ENCODE assay signal across 18 cellular contexts in the genomic region with DNA sequence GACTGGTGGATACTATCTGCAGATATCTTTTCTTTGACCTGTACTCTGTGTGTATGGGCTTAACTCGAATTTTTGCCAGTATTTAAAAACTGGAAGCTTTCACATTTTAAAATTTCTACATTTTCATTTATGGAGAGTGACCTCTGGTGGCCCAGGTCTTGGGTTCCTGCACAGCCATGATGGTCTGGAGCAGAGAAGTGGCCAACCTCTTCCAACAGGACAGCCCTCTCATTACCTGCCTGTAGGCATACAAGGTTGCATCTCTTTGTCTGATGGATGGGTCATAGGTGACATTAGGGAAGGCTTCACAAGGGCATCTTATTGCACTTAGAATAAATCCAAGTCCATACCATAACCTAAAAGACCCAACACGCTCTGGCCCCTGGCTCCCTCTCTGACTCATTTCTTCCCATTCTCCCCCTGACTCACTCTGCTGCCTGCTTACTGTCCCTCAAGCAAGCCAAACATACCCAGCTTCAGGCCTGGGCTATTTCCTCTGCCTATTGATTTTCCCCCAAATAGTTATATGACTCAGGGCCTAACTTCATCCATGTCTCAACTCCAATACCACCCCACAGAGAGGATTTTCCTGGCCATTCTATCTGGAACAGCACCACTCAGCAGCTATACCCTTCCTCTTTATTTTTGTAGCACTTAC.
A peak's percentile ranks its signal among the peaks of the same experiment; 100 is the strongest.
DNase-seq lines count a peak whose midpoint lies in the region; TF ChIP-seq lines count a peak whose summit lies in the region.
"Had no signal": no experiment of that assay in that cellular context is flagged by ENCODE, and none has a peak within 500 bp of the region (broad histone marks: within the 10 kb centered on the region; RNA-seq: fewer than 3 reads in every experiment).

No MANE protein-coding gene starts in this region.

- no peaks in the 10 kb centered on the region for H3K9me3 ChIP-seq in Loucy (ENCODE audit: insufficient read depth, low read depth, low read length)
- no peaks in the 10 kb centered on the region for H3K9me3 ChIP-seq in mesodermal cell (ENCODE audit: control insufficient read depth, low read length)
- no peaks in the 10 kb centered on the region for H3K9me3 ChIP-seq in ascending aorta
- no peaks in the 10 kb centered on the region for H3K9me3 ChIP-seq in ovary
- H3K9me3 ChIP-seq: Caco-2, esophagus squamous epithelium had no signal

- H3K9me2 ChIP-seq in Loucy (replicated peaks; ENCODE audit: low read depth, low read length), result no peaks in the 10 kb centered on the region

- H3K4me3 ChIP-seq in Loucy (ENCODE audit: low read length, poor library complexity, severe bottlenecking) (no peak overlapping the region), mesodermal cell (ENCODE audit: extremely low read depth, insufficient read depth, low read length, poor library complexity, severe bottlenecking) (no peak overlapping the region), ascending aorta (no peak overlapping the region), ovary (no peak overlapping the region)
- H3K4me3 ChIP-seq: esophagus squamous epithelium had no signal

- 75 to 76% methylated on average over 1 of the region's 2 CpGs for WGBS in mesodermal cell (ENCODE audit: insufficient coverage in 2 of 2), 2 experiments
- 76 to 80% (median 77%) methylated on average over 2 of the region's 2 CpGs for WGBS in ovary, 3 donors

- no peak for TF ChIP-seq EP300 in ovary (IDR thresholded peaks at IDR 0.05)

- no peak overlapping the region for H3K4me3 Mint-ChIP-seq in chondrocyte (ENCODE audit: unreplicated experiment)
- H3K4me3 Mint-ChIP-seq: activated naive CD8-positive, alpha-beta T cell treated with anti-CD3 and anti-CD28 coated beads, Interleukin-2, amount 50 U/mL, for 24 hours; H9 had no signal

- no peaks in the 10 kb centered on the region for H3K36me3 Mint-ChIP-seq in chondrocyte (ENCODE audit: low read depth)

- H3K27me3 Mint-ChIP-seq in chondrocyte (ENCODE audit: low read depth), result peaks cover 21% of the 10 kb centered on the region

- H3K27ac Mint-ChIP-seq in chondrocyte (ENCODE audit: unreplicated experiment), result no peak overlapping the region
- H3K27ac Mint-ChIP-seq: activated naive CD8-positive, alpha-beta T cell treated with anti-CD3 and anti-CD28 coated beads, Interleukin-2, amount 50 U/mL, for 24 hours; H9; progenitor cell of endocrine pancreas had no signal

- no peak overlapping the region for H3K9ac ChIP-seq in Loucy (ENCODE audit: low read depth, low read length, poor library complexity, severe bottlenecking)

- no peak for TF ChIP-seq POLR2A in ovary (IDR thresholded peaks at IDR 0.05)

- H3K4me2 ChIP-seq in Loucy (ENCODE audit: low read depth, low read length, poor library complexity, severe bottlenecking), result no peak overlapping the region

- H3F3A ChIP-seq in Loucy (ENCODE audit: low read depth), result no peaks in the 10 kb centered on the region

- H3K27me3 ChIP-seq in Loucy (ENCODE audit: insufficient read depth, low read length, poor library complexity, severe bottlenecking), result no peaks in the 10 kb centered on the region
- no peaks in the 10 kb centered on the region for H3K27me3 ChIP-seq in ascending aorta
- H3K27me3 ChIP-seq in ovary, result no peaks in the 10 kb centered on the region

- H3K27ac ChIP-seq in mesodermal cell (ENCODE audit: low read depth, low read length, severe bottlenecking) (peak overlapping the region; percentile 57), ascending aorta (no peak overlapping the region), ovary (no peak overlapping the region)
- H3K27ac ChIP-seq: esophagus squamous epithelium had no signal

- H4K20me1 ChIP-seq in Loucy (ENCODE audit: insufficient read depth, low read length, poor library complexity, severe bottlenecking), result no peaks in the 10 kb centered on the region

- H3K36me3 ChIP-seq in Loucy (ENCODE audit: insufficient read depth, low read length), result no peaks in the 10 kb centered on the region
- H3K36me3 ChIP-seq in mesodermal cell (ENCODE audit: control insufficient read depth, insufficient read depth, low read length), result no peaks in the 10 kb centered on the region
- no peaks in the 10 kb centered on the region for H3K36me3 ChIP-seq in ascending aorta
- H3K36me3 ChIP-seq in ovary, result no peaks in the 10 kb centered on the region
- H3K36me3 ChIP-seq: esophagus squamous epithelium had no signal

- DNase-seq in GM10266 (ENCODE audit: extremely low spot score) (no peak), chondrocyte (ENCODE audit: low spot score) (no peak), ascending aorta (ENCODE audit: low spot score in 2 of 2) (no peak), GM13977 (ENCODE audit: low spot score) (no peak), ovary (no peak), SHP77 (lab: John Stamatoyannopoulos, UW) (no peak)
- DNase-seq: activated CD4-positive, alpha-beta T cell treated with anti-CD3 and anti-CD28 coated beads, Interleukin-2, amount 50 U/mL, for 4 hours; activated naive CD8-positive, alpha-beta T cell treated with anti-CD3 and anti-CD28 coated beads, Interleukin-2, amount 50 U/mL, for 24 hours; esophagus squamous epithelium; GDM1; H9; left colon; NCI-H2081; NCI-H524 treated with DMSO at 0.1 percent for 48 hours had no signal

- no peaks in the 10 kb centered on the region for H3K4me1 ChIP-seq in Loucy (ENCODE audit: insufficient read depth, low read length, poor library complexity, severe bottlenecking)
- H3K4me1 ChIP-seq in mesodermal cell (ENCODE audit: control insufficient read depth, insufficient read depth, low read length, poor library complexity, severe bottlenecking), result peaks cover 20% of the 10 kb centered on the region
- no peaks in the 10 kb centered on the region for H3K4me1 ChIP-seq in ascending aorta
- H3K4me1 ChIP-seq in ovary (ENCODE audit: insufficient read depth), result no peaks in the 10 kb centered on the region

- in situ Hi-C loops in GM13977 (cut with MboI; ENCODE audit: low pct_unique_long_range_greater_than_20kb, low sequenced_read_pairs, unreplicated experiment), result no loop called here

- peak; percentile 2 for TF ChIP-seq CTCF in GM10266 (IDR thresholded peaks at IDR 0.05; ENCODE audit: control insufficient read depth, insufficient read depth, low read depth, missing control alignments)
- TF ChIP-seq CTCF in Loucy (conservative IDR thresholded peaks at IDR 0.05; ENCODE audit: low read length), result peak; percentile 37
- peak; percentile 18 for TF ChIP-seq CTCF in chondrocyte (IDR thresholded peaks at IDR 0.05)
- no peak for TF ChIP-seq CTCF in ascending aorta (IDR thresholded peaks at IDR 0.05)
- TF ChIP-seq CTCF in GM13977 (IDR thresholded peaks at IDR 0.05; ENCODE audit: extremely low read depth, insufficient read depth, missing control alignments), result no peak
- TF ChIP-seq CTCF in ovary (IDR thresholded peaks at IDR 0.05), result no peak

- peaks cover 18% of the 10 kb centered on the region for H3K4me1 Mint-ChIP-seq in chondrocyte (ENCODE audit: low read depth)
- H3K4me1 Mint-ChIP-seq: activated naive CD8-positive, alpha-beta T cell treated with anti-CD3 and anti-CD28 coated beads, Interleukin-2, amount 50 U/mL, for 24 hours had no signal

- intact Hi-C loops in ascending aorta (cut with DNase I) (no loop called here), ovary (cut with DNase I) (no loop called here)

- H3K9me3 Mint-ChIP-seq in chondrocyte (ENCODE audit: low read depth), result no peaks in the 10 kb centered on the region
- H3K9me3 Mint-ChIP-seq: activated naive CD8-positive, alpha-beta T cell treated with anti-CD3 and anti-CD28 coated beads, Interleukin-2, amount 50 U/mL, for 24 hours; H9 had no signal

- no peaks in the 10 kb centered on the region for H3K79me2 ChIP-seq in Loucy (ENCODE audit: insufficient read depth, low read length)

- H2AFZ ChIP-seq in Loucy (ENCODE audit: low read length), result no peak overlapping the region

Comparison
In these comparisons a context has a peak if more than half of its experiments do, and no peak if none do; other contexts are left out.
1. CTCF ChIP-seq: peak in GM10266 (single experiment), Loucy (single experiment) and chondrocyte (single experiment); none in ascending aorta (0 of 3), GM13977 (single experiment) and ovary (0 of 3).